Comparison of ENCODE assay signal across 15 cellular contexts in genomic region chr1:205782627-205783470, GRCh38. TPM values are rescaled to one million over a fixed set of nuclear protein-coding genes. Genes with fewer than 3 reads are reported as not detected.
DNase-seq lines count a peak whose midpoint lies in the region; ATAC-seq and TF ChIP-seq lines count a peak whose summit lies in the region.
"Had no signal": no experiment of that assay in that cellular context is flagged by ENCODE, and none has a peak within 500 bp of the region (broad histone marks: within the 10 kb centered on the region; RNA-seq: fewer than 3 reads in every experiment).

No MANE protein-coding gene starts in this region.

- H3K36me3 ChIP-seq in breast epithelium, result no peaks in the 10 kb centered on the region
- no peaks in the 10 kb centered on the region for H3K36me3 ChIP-seq in esophagus muscularis mucosa

- DNase-seq in breast epithelium (ENCODE audit: low spot score in 2 of 2) (no peak), MCF 10A (ENCODE audit: unreplicated experiment) (no peak), T-cell (peak in 2 of 34 experiments; percentile 10 to 15), esophagus muscularis mucosa (ENCODE audit: extremely low spot score) (no peak), T1000 (lab: John Stamatoyannopoulos, UW) (no peak)
- no peak for DNase-seq in stimulated activated effector memory CD8-positive, alpha-beta T cell treated with anti-CD3 and anti-CD28 coated beads, Interleukin-12 subunit alpha, Interleukin-12 subunit beta, amount 100 ng/mL, for 72 hours (ENCODE audit: low spot score in 2 of 2)
- DNase-seq: activated CD4-positive, CD25-positive, alpha-beta regulatory T cell; activated T-cell treated with anti-CD3 and anti-CD28 coated beads, Interleukin-2, amount 50 U/mL, for 4 hours; DMS 273 treated with DMSO at 0.1 percent for 48 hours; mesenchymal stem cell; NCI-H1694; nucleus accumbens had no signal

- no peak overlapping the region for H3K4me3 ChIP-seq in breast epithelium
- H3K4me3 ChIP-seq in esophagus muscularis mucosa, result no peak overlapping the region
- H3K4me3 ChIP-seq: K562 had no signal

- H3K27me3 ChIP-seq in breast epithelium, result no peaks in the 10 kb centered on the region
- H3K27me3 ChIP-seq in esophagus muscularis mucosa, result no peaks in the 10 kb centered on the region

- H3K9me3 ChIP-seq in breast epithelium, result no peaks in the 10 kb centered on the region
- H3K9me3 ChIP-seq in esophagus muscularis mucosa, result no peaks in the 10 kb centered on the region

- H3K4me3 Mint-ChIP-seq in MCF 10A (ENCODE audit: unreplicated experiment), result no peak overlapping the region
- H3K4me3 Mint-ChIP-seq in T-cell, result no peak overlapping the region
- no peak overlapping the region for H3K4me3 Mint-ChIP-seq in stimulated activated effector memory CD8-positive, alpha-beta T cell treated with anti-CD3 and anti-CD28 coated beads, Interleukin-12 subunit alpha, Interleukin-12 subunit beta, amount 100 ng/mL, for 72 hours
- H3K4me3 Mint-ChIP-seq: activated T-cell treated with anti-CD3 and anti-CD28 coated beads, Interleukin-2, amount 50 U/mL, for 4 hours had no signal

- no peak for TF ChIP-seq CTCF in breast epithelium (IDR thresholded peaks at IDR 0.05)
- TF ChIP-seq CTCF in MCF 10A (IDR thresholded peaks at IDR 0.05; ENCODE audit: unreplicated experiment), result no peak
- no peak for TF ChIP-seq CTCF in esophagus muscularis mucosa (IDR thresholded peaks at IDR 0.05)

- CTCF ChIA-PET in MCF 10A (lab: Yijun Ruan, JAX), result interaction anchor here (0.6 to 2.3 kb wide), 7 partner anchors 8 to 195 kb away, joined by 3 to 28 read pairs (median 6); no protein-coding TSS in a partner anchor
- CTCF ChIA-PET in T-cell (lab: Charles Lee), result interaction anchor here in 1 of 2 donors (0.6 to 2.0 kb wide), 9 partner anchors 9 to 195 kb away, joined by 3 to 17 read pairs (median 4); no protein-coding TSS in a partner anchor

- WGBS in esophagus muscularis mucosa, result 67% methylated on average over 4 of the region's 4 CpGs

- H3K36me3 Mint-ChIP-seq in MCF 10A (ENCODE audit: insufficient read depth, unreplicated experiment) (no peaks in the 10 kb centered on the region), T-cell (no peaks in the 10 kb centered on the region)
- no peaks in the 10 kb centered on the region for H3K36me3 Mint-ChIP-seq in stimulated activated effector memory CD8-positive, alpha-beta T cell treated with anti-CD3 and anti-CD28 coated beads, Interleukin-12 subunit alpha, Interleukin-12 subunit beta, amount 100 ng/mL, for 72 hours

- peaks cover 0 to 7% of the 10 kb centered on the region in 2 donors for H3K4me1 ChIP-seq in breast epithelium
- H3K4me1 ChIP-seq in esophagus muscularis mucosa, result peaks cover 16 to 25% (median 19%) of the 10 kb centered on the region in 4 donors

- ATAC-seq in T-cell (replicated peaks in 1 of 4) (peak in 3 of 4 experiments; percentile 37 to 84 (median 75)), HG03457 (IDR thresholded peaks at IDR 0.05; ENCODE audit: unreplicated experiment) (no peak), HG03039 (IDR thresholded peaks at IDR 0.05; ENCODE audit: unreplicated experiment) (no peak)
- no peak for ATAC-seq in stimulated activated effector memory CD8-positive, alpha-beta T cell treated with anti-CD3 and anti-CD28 coated beads, Interleukin-12 subunit alpha, Interleukin-12 subunit beta, amount 100 ng/mL, for 72 hours
- ATAC-seq: activated T-cell treated with anti-CD3 and anti-CD28 coated beads, Interleukin-2, amount 50 U/mL, for 4 hours had no signal

- TF ChIP-seq EP300 in esophagus muscularis mucosa (IDR thresholded peaks at IDR 0.05), result no peak

- H3K27ac ChIP-seq in breast epithelium, result peak overlapping the region; percentile 82 to 85
- H3K27ac ChIP-seq in esophagus muscularis mucosa (replicated peaks in 1 of 4), result peak overlapping the region; percentile 76 to 80 (median 78)

- intact Hi-C loops in breast epithelium (cut with DNase I; ENCODE audit: low total_unique reads), result no loop called here
- intact Hi-C loops in MCF 10A (cut with micrococcal nuclease), result no loop called here
- intact Hi-C loops in esophagus muscularis mucosa (cut with DNase I), result no loop called here

- TF ChIP-seq POLR2A in breast epithelium (IDR thresholded peaks at IDR 0.05) (no peak), esophagus muscularis mucosa (IDR thresholded peaks at IDR 0.05; ENCODE audit: low read depth) (no peak)

- H3K4me1 Mint-ChIP-seq in MCF 10A (ENCODE audit: insufficient read depth, unreplicated experiment) (no peaks in the 10 kb centered on the region), T-cell (peaks cover 6 to 16% (median 14%) of the 10 kb centered on the region in 3 donors)
- H3K4me1 Mint-ChIP-seq in stimulated activated effector memory CD8-positive, alpha-beta T cell treated with anti-CD3 and anti-CD28 coated beads, Interleukin-12 subunit alpha, Interleukin-12 subunit beta, amount 100 ng/mL, for 72 hours, result peaks cover 11% of the 10 kb centered on the region

- no peak overlapping the region for H3K27ac Mint-ChIP-seq in MCF 10A (ENCODE audit: low read depth, unreplicated experiment)
- no peak overlapping the region for H3K27ac Mint-ChIP-seq in T-cell
- H3K27ac Mint-ChIP-seq in stimulated activated effector memory CD8-positive, alpha-beta T cell treated with anti-CD3 and anti-CD28 coated beads, Interleukin-12 subunit alpha, Interleukin-12 subunit beta, amount 100 ng/mL, for 72 hours, result peak overlapping the region; percentile 23

- no TSS peak for BruUV-seq in MCF 10A (replicated peaks; lab: Mats Ljungman, UMichigan)

- H3K27me3 Mint-ChIP-seq in MCF 10A (ENCODE audit: insufficient read depth, unreplicated experiment) (no peaks in the 10 kb centered on the region), T-cell (no peaks in the 10 kb centered on the region)

- POLR2A ChIA-PET in MCF 10A (lab: Yijun Ruan, JAX) (interaction anchor here (1.0 to 1.9 kb wide), 3 partner anchors 9 to 46 kb away, joined by 3 to 6 read pairs (median 5); partner anchors contain the start of gene SLC41A1), T-cell (lab: Charles Lee) (no interaction called here)

- H3K9me3 Mint-ChIP-seq in MCF 10A (ENCODE audit: unreplicated experiment), result no peaks in the 10 kb centered on the region
- no peaks in the 10 kb centered on the region for H3K9me3 Mint-ChIP-seq in T-cell
- no peaks in the 10 kb centered on the region for H3K9me3 Mint-ChIP-seq in stimulated activated effector memory CD8-positive, alpha-beta T cell treated with anti-CD3 and anti-CD28 coated beads, Interleukin-12 subunit alpha, Interleukin-12 subunit beta, amount 100 ng/mL, for 72 hours
- H3K9me3 Mint-ChIP-seq: activated T-cell treated with anti-CD3 and anti-CD28 coated beads, Interleukin-2, amount 50 U/mL, for 4 hours had no signal

RNA-seq across cellular contexts. Expression of gene RAB29, which starts 7.6 kb away (rescaled TPM):
- total RNA-seq in breast epithelium (10 to 100 TPM; 22.4 to 30.3 (median 23.9) TPM), MCF 10A (2022) (33.6 and 44.8 TPM in 2 replicates), T-cell (10 to 100 TPM; 32.5 to 64.6 (median 46.8) TPM), esophagus muscularis mucosa (10 to 100 TPM; 28.5 to 59.2 (median 41.8) TPM)

RNA-seq across cellular contexts. Expression of gene SLC41A1, which starts 30.1 kb away (rescaled TPM):
- 10 to 100 TPM; 13.9 to 18.0 (median 16.8) TPM for total RNA-seq in breast epithelium
- total RNA-seq in MCF 10A (2022), result 48.8 and 49.7 TPM in 2 replicates
- total RNA-seq in T-cell, result 10 to 100 TPM; 23.5 to 31.3 (median 27.4) TPM
- total RNA-seq in esophagus muscularis mucosa, result 10 to 100 TPM; 22.4 to 37.1 (median 30.6) TPM

RNA-seq across cellular contexts. Expression of gene NUCKS1, which starts 32.9 kb away (rescaled TPM):
- total RNA-seq in breast epithelium (100 to 1,000 TPM in 1 of 3 donors, 10 to 100 TPM in 2; 80.6 to 188 (median 86.9) TPM), MCF 10A (2022) (605 and 615 TPM in 2 replicates), T-cell (100 to 1,000 TPM in 1 of 5 donors, 10 to 100 TPM in 4; 84.0 to 101 (median 94.6) TPM), esophagus muscularis mucosa (100 to 1,000 TPM; 111 to 120 (median 116) TPM)

Comparison
In these comparisons a context has a peak if more than half of its experiments do, and no peak if none do; other contexts are left out.
1. ATAC-seq: peak in T-cell (3 of 4); none in stimulated activated effector memory CD8-positive, alpha-beta T cell treated with anti-CD3 and anti-CD28 coated beads, Interleukin-12 subunit alpha, Interleukin-12 subunit beta, amount 100 ng/mL, for 72 hours (single experiment), HG03457 (single experiment) and HG03039 (single experiment).